30 cellular contexts compared by ENCODE assay signal in the genomic region with DNA sequence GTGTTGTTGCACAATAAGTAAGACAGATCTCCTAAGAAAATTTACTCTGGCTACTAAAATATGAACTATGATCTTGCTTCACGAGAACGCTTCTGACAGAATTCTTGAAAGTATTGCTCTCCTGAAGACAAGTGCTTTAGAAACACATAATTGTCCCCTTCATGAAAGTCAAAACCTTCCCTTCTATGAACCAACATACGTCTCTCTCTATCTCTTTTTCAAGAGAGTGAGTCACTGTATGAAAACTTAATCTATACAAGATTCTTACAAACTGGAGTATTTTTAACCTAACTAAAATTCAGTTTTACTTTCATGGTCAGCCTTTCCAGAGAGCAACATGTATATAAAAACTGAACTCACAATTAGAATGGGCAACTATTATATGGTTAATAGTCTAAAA.
"Had no signal": no experiment of that assay in that cellular context is flagged by ENCODE, and none has a peak within 500 bp of the region (broad histone marks: within the 10 kb centered on the region; RNA-seq: fewer than 3 reads in every experiment).

No MANE protein-coding gene starts in this region.

- H3K27me3 ChIP-seq: SJSA1 had no signal

- DNase-seq: Karpas-422, MM.1S, MV-4-11, NCI-H1092, NCI-H1105, NCI-H1417 treated with DMSO at 0.1 percent for 48 hours, NCI-H1436 treated with DMSO at 0.1 percent for 48 hours, NCI-H1694 treated with DMSO at 0.1 percent for 48 hours, NCI-H187 treated with DMSO at 0.1 percent for 48 hours, NCI-H2029, NCI-H2081, NCI-H2171, NCI-H226, NCI-H446 treated with DMSO at 0.1 percent for 48 hours, NCI-H510A, NCI-H524, NCI-H526, NCI-H69, NCI-H748 treated with DMSO at 0.1 percent for 48 hours, NCI-H82, PC-9, SHP77, SK-N-SH, SW 1271, T-helper 1 cell had no signal

- H3K4me3 ChIP-seq: PC-9, SJSA1 had no signal

- H3K4me1 ChIP-seq: SJSA1 had no signal

- H3K9ac ChIP-seq: KMS-11, SK-N-SH had no signal

- H3K36me3 ChIP-seq: SJSA1 had no signal

- H2AFZ ChIP-seq: PC-9 had no signal

- ATAC-seq: Panc1, Right ventricle myocardium inferior had no signal

- H3K9me3 ChIP-seq: SJSA1, SK-N-SH had no signal

- H3K27ac ChIP-seq: KMS-11, PC-9, RWPE1, SJSA1 had no signal

- H3K4me2 ChIP-seq: KMS-11, PC-9, SK-N-SH had no signal
